ENCODE assay signal across 17 cellular contexts in genomic region chr5:88159591-88159990, GRCh38.
DNase-seq lines count a peak whose midpoint lies in the region; ATAC-seq lines count a peak whose summit lies in the region.
"Had no signal": no experiment of that assay in that cellular context is flagged by ENCODE, and none has a peak within 500 bp of the region (broad histone marks: within the 10 kb centered on the region; RNA-seq: fewer than 3 reads in every experiment).

No MANE protein-coding gene starts in this region.

- peak in 15 of 61 donors; percentile 5 to 41 (median 19) for DNase-seq in caudate nucleus (lab: John Stamatoyannopoulos, UW)
- peak; percentile 25 to 70 for DNase-seq in hippocampal formation (lab: John Stamatoyannopoulos, UW)
- DNase-seq in pons (ENCODE audit: low spot score): peak; percentile 88
- no peak for DNase-seq in NCI-H524 (lab: John Stamatoyannopoulos, UW)
- DNase-seq in left ventricle myocardium superior: no peak
- DNase-seq in activated CD8-positive, alpha-beta memory T cell treated with anti-CD3 and anti-CD28 coated beads, Interleukin-2, amount 10 ng/mL, durations not matched to agents 7 days and 5 days: no peak
- DNase-seq: 8988T; Calu3; CD8-positive, alpha-beta T cell; DMS79 treated with DMSO at 0.1 percent for 48 hours; GF-D8; H9 had no signal

- H3K27ac ChIP-seq in caudate nucleus (ENCODE audit: low read depth, low read length) (peak overlapping the region; percentile 27), temporal lobe (ENCODE audit: low read depth, low read length) (peak overlapping the region; percentile 55)
- H3K27ac ChIP-seq: BLaER1 treated with 17β-estradiol and CSF1 and Interleukin-3, amounts not matched to agents 10 nM and 100 nM had no signal

- H3K4me1 Mint-ChIP-seq in activated CD8-positive, alpha-beta memory T cell treated with anti-CD3 and anti-CD28 coated beads, Interleukin-2, amount 10 ng/mL, durations not matched to agents 7 days and 5 days: no peaks in the 10 kb centered on the region
- H3K4me1 Mint-ChIP-seq: B cell, H9 had no signal

- no peak for ATAC-seq in left ventricle myocardium superior
- ATAC-seq in activated CD8-positive, alpha-beta memory T cell treated with anti-CD3 and anti-CD28 coated beads, Interleukin-2, amount 10 ng/mL, durations not matched to agents 7 days and 5 days: no peak
- ATAC-seq: CD8-positive, alpha-beta T cell; GM12878; HepG2 had no signal

- CTCF ChIA-PET in activated CD8-positive, alpha-beta memory T cell treated with anti-CD3 and anti-CD28 coated beads, Interleukin-2, amount 10 ng/mL, durations not matched to agents 7 days and 5 days (lab: Charles Lee): no interaction called here

- intact Hi-C loops in left ventricle myocardium superior (cut with micrococcal nuclease): no loop called here

- H3K4me3 Mint-ChIP-seq in activated CD8-positive, alpha-beta memory T cell treated with anti-CD3 and anti-CD28 coated beads, Interleukin-2, amount 10 ng/mL, durations not matched to agents 7 days and 5 days: no peak overlapping the region
- H3K4me3 Mint-ChIP-seq: B cell; CD8-positive, alpha-beta T cell; H9 had no signal

- no peaks in the 10 kb centered on the region for H3K36me3 Mint-ChIP-seq in activated CD8-positive, alpha-beta memory T cell treated with anti-CD3 and anti-CD28 coated beads, Interleukin-2, amount 10 ng/mL, durations not matched to agents 7 days and 5 days
- H3K36me3 Mint-ChIP-seq: CD8-positive, alpha-beta T cell had no signal

- H3K27me3 Mint-ChIP-seq in activated CD8-positive, alpha-beta memory T cell treated with anti-CD3 and anti-CD28 coated beads, Interleukin-2, amount 10 ng/mL, durations not matched to agents 7 days and 5 days: peaks cover 24% of the 10 kb centered on the region

- no peaks in the 10 kb centered on the region for H3K9me3 Mint-ChIP-seq in activated CD8-positive, alpha-beta memory T cell treated with anti-CD3 and anti-CD28 coated beads, Interleukin-2, amount 10 ng/mL, durations not matched to agents 7 days and 5 days (ENCODE audit: low read depth)
- H3K9me3 Mint-ChIP-seq: H9 had no signal

- no peak overlapping the region for H3K27ac Mint-ChIP-seq in activated CD8-positive, alpha-beta memory T cell treated with anti-CD3 and anti-CD28 coated beads, Interleukin-2, amount 10 ng/mL, durations not matched to agents 7 days and 5 days
- H3K27ac Mint-ChIP-seq: B cell; CD8-positive, alpha-beta T cell; H9 had no signal

Comparison
In these comparisons a context has a peak if more than half of its experiments do, and no peak if none do; other contexts are left out.
1. DNase-seq: peak in hippocampal formation (2 of 2) and pons (single experiment); none in NCI-H524 (0 of 2), left ventricle myocardium superior (single experiment) and activated CD8-positive, alpha-beta memory T cell treated with anti-CD3 and anti-CD28 coated beads, Interleukin-2, amount 10 ng/mL, durations not matched to agents 7 days and 5 days (single experiment).